ENCODE assay signal across 20 cellular contexts in the genomic region with DNA sequence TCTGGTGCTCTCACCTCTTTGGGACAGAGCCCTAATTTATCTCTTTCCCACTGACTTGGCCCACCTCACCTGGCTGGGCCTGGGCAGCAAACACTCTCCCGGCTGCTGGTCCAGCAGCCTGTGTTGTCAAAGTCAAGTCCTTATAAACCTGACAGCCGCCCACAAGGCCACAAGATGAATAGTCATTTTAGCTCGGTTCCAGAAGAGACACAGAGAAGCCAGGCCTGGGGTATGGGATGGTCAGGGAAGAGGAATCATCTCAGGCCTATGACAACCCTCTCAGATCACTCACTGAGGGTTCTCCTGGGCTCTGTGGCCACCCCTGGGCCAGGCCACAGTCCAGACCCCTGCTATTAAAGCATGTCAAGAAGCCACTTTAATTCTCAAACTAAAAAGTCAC.
"Had no signal": no experiment of that assay in that cellular context is flagged by ENCODE, and none has a peak within 500 bp of the region (broad histone marks: within the 10 kb centered on the region; RNA-seq: fewer than 3 reads in every experiment).

No MANE protein-coding gene starts in this region.

- DNase-seq: dermis blood vessel endothelial cell; dorsolateral prefrontal cortex; effector CD4-positive, alpha-beta T cell; effector memory CD4-positive, alpha-beta T cell; erythroblast; foreskin keratinocyte; hypothalamus; immature natural killer cell; left cardiac atrium; left lung; left ventricle myocardium superior; lower lobe of right lung; mesenchymal stem cell; mucosa of descending colon had no signal

- H3K4me1 Mint-ChIP-seq: immature natural killer cell had no signal

- H3K36me3 ChIP-seq: gastroesophageal sphincter, heart left ventricle, left lung, lower lobe of right lung had no signal

- H3K4me1 ChIP-seq: foreskin keratinocyte had no signal

- H3K27ac Mint-ChIP-seq: immature natural killer cell, mesothelial cell of epicardium had no signal

- H3K4me3 Mint-ChIP-seq: immature natural killer cell, mesothelial cell of epicardium had no signal

- H3K9me3 ChIP-seq: lower lobe of right lung had no signal

- H3K27ac ChIP-seq: coronary artery, dorsolateral prefrontal cortex, epithelial cell of prostate, foreskin keratinocyte, gastroesophageal sphincter, heart left ventricle, hepatocyte, left lung, lower lobe of right lung had no signal

- H3K4me3 ChIP-seq: coronary artery, dorsolateral prefrontal cortex, gastroesophageal sphincter, heart left ventricle, hepatocyte, left lung, lower lobe of right lung, mucosa of descending colon had no signal

- H3K4me2 ChIP-seq: hepatocyte had no signal

- H2AFZ ChIP-seq: hepatocyte had no signal

- H3K36me3 Mint-ChIP-seq: mesothelial cell of epicardium had no signal
